ENCODE assay signal across 1 cellular context in genomic region chr16:21971856-21972255, GRCh38.
TF ChIP-seq lines count a peak whose summit lies in the region.

No MANE protein-coding gene starts in this region.

TF ChIP-seq in HepG2, 621 proteins besides CTCF, POLR2A, EP300 and RAD21:
- TF ChIP-seq RBFOX2 (IDR thresholded peaks at IDR 0.05; ENCODE audit: low read depth, low read length) (0 out of 2 replicates have a peak, but pooled peaks have one; percentile 23), MTA3 (CRISPR knock-in tag; IDR thresholded peaks at IDR 0.05) (no peak), ARID4A (CRISPR knock-in tag; IDR thresholded peaks at IDR 0.05; ENCODE audit: borderline replicate concordance) (no peak), ZXDC (CRISPR knock-in tag; IDR thresholded peaks at IDR 0.05) (no peak), IRF1 (CRISPR knock-in tag; IDR thresholded peaks at IDR 0.05; ENCODE audit: low read depth) (no peak), ZNF512B (CRISPR knock-in tag; IDR thresholded peaks at IDR 0.05; ENCODE audit: borderline replicate concordance) (no peak), AGO2 (optimal IDR thresholded peaks at IDR 0.05; ENCODE audit: low read depth, low read length) (peak; percentile 38), PCBP2 (optimal IDR thresholded peaks at IDR 0.05; ENCODE audit: low read depth, low read length, poor library complexity, severe bottlenecking) (no peak), HNF4A (CRISPR knock-in tag; IDR thresholded peaks at IDR 0.05) (no peak)
TF ChIP-seq in HepG2: peak in this region for 2.
